8 cellular contexts compared by ENCODE assay signal in genomic region chr7:103148131-103148993, GRCh38. TPM values are rescaled to one million over a fixed set of nuclear protein-coding genes. Genes with fewer than 3 reads are reported as not detected.
DNase-seq lines count a peak whose midpoint lies in the region; ATAC-seq and TF ChIP-seq lines count a peak whose summit lies in the region.

No MANE protein-coding gene starts in this region.

- intact Hi-C loops in mammary epithelial cell (cut with micrococcal nuclease), result loop anchor here (2.0 kb wide), 1 partner anchor 36 kb away; no protein-coding TSS in a partner anchor
- intact Hi-C loops in mucosa of descending colon (cut with DNase I, micrococcal nuclease), result no loop called here

- H3F3A ChIP-seq in Loucy (ENCODE audit: low read depth), result 0 out of 2 replicates have a peak, but pooled peaks cover 3% of the 10 kb centered on the region

- H3K79me2 ChIP-seq in Loucy (ENCODE audit: insufficient read depth, low read length) (peaks cover 26% of the 10 kb centered on the region), mammary epithelial cell (ENCODE audit: insufficient read depth, low read length) (peaks cover 41% of the 10 kb centered on the region)

- TF ChIP-seq CTCF in Loucy (conservative IDR thresholded peaks at IDR 0.05; ENCODE audit: low read length), result no peak
- TF ChIP-seq CTCF in mammary epithelial cell (conservative IDR thresholded peaks at IDR 0.05 in 1 of 2, IDR thresholded peaks at IDR 0.05 in 1 of 2; ENCODE audit: extremely low read depth in 1 of 2, insufficient read depth in 1 of 2, low read depth in 1 of 2, low read length in 2 of 2), result no peak
- TF ChIP-seq CTCF in mucosa of descending colon (IDR thresholded peaks at IDR 0.05), result no peak

- no peaks in the 10 kb centered on the region for H3K9me2 ChIP-seq in Loucy (replicated peaks; ENCODE audit: low read depth, low read length)

- H3K36me3 ChIP-seq in Loucy (ENCODE audit: insufficient read depth, low read length) (no peaks in the 10 kb centered on the region), mammary epithelial cell (ENCODE audit: insufficient read depth, low read length) (no peaks in the 10 kb centered on the region), mucosa of descending colon (ENCODE audit: low read depth) (no peaks in the 10 kb centered on the region)

- H2AFZ ChIP-seq in Loucy (ENCODE audit: low read length) (peak overlapping the region; percentile 94), mammary epithelial cell (ENCODE audit: low read depth, low read length) (peak overlapping the region; percentile 95)

- dilution Hi-C loops in mammary epithelial cell (cut with HindIII; ENCODE audit: low sequenced_read_pairs), result no loop called here

- H3K9ac ChIP-seq in Loucy (ENCODE audit: low read depth, low read length, poor library complexity, severe bottlenecking), result peak overlapping the region; percentile 80
- H3K9ac ChIP-seq in mammary epithelial cell (ENCODE audit: insufficient read depth, low read length), result peak overlapping the region; percentile 82

- H3K4me3 ChIP-seq in Loucy (ENCODE audit: low read length, poor library complexity, severe bottlenecking), result peak overlapping the region; percentile 83
- H3K4me3 ChIP-seq in mammary epithelial cell (replicated peaks in 1 of 3; ENCODE audit: insufficient read depth in 1 of 3, low read depth in 2 of 3, low read length in 3 of 3), result peak overlapping the region; percentile 63 to 86 (median 76)
- peak overlapping the region; percentile 42 for H3K4me3 ChIP-seq in mucosa of descending colon

- no peak for ATAC-seq in mucosa of descending colon
- ATAC-seq in GM18870 (IDR thresholded peaks at IDR 0.05; ENCODE audit: unreplicated experiment), result no peak

- in situ Hi-C loops in mammary epithelial cell (cut with MboI; ENCODE audit: low sequenced_read_pairs in 2 of 2), result no loop called here

- 4% methylated on average over 7 of the region's 13 CpGs for WGBS in mammary epithelial cell (ENCODE audit: low coverage, missing lambda C conversion rate)

- peaks cover 8% of the 10 kb centered on the region for H3K27me3 ChIP-seq in Loucy (ENCODE audit: insufficient read depth, low read length, poor library complexity, severe bottlenecking)
- no peaks in the 10 kb centered on the region for H3K27me3 ChIP-seq in mammary epithelial cell (ENCODE audit: insufficient read depth, low read length)

- H3K27ac ChIP-seq in mammary epithelial cell (ENCODE audit: insufficient read depth, low read depth, low read length), result peak overlapping the region; percentile 77

- CTCF ChIA-PET in mammary epithelial cell (lab: Charles Lee; ENCODE audit: low non-redundant PET), result no interaction called here

- H3K4me1 ChIP-seq in Loucy (ENCODE audit: insufficient read depth, low read length, poor library complexity, severe bottlenecking) (peaks cover 35% of the 10 kb centered on the region), mammary epithelial cell (ENCODE audit: insufficient read depth, low read length) (peaks cover 12% of the 10 kb centered on the region), mucosa of descending colon (ENCODE audit: low read depth) (peaks cover 45% of the 10 kb centered on the region)

- DNase-seq in ELR (ENCODE audit: low read depth) (peak; percentile 29), mammary epithelial cell (peak; percentile 17), mucosa of descending colon (no peak), NCI-H128 (lab: John Stamatoyannopoulos, UW; ENCODE audit: unreplicated experiment) (no peak), NCI-H2107 treated with DMSO at 0.1 percent for 48 hours (lab: John Stamatoyannopoulos, UW; ENCODE audit: unreplicated experiment) (no peak), dedifferentiated amniotic fluid mesenchymal stem cell (ENCODE audit: extremely low spot score) (no peak)

- H3K9me3 ChIP-seq in Loucy (ENCODE audit: insufficient read depth, low read depth, low read length) (no peaks in the 10 kb centered on the region), mammary epithelial cell (replicated peaks; ENCODE audit: insufficient read depth, low read length) (no peaks in the 10 kb centered on the region), mucosa of descending colon (no peaks in the 10 kb centered on the region)

- H4K20me1 ChIP-seq in Loucy (ENCODE audit: insufficient read depth, low read length, poor library complexity, severe bottlenecking) (peaks cover 3% of the 10 kb centered on the region), mammary epithelial cell (ENCODE audit: insufficient read depth, low read length) (no peaks in the 10 kb centered on the region)

- BruUV-seq in mammary epithelial cell (replicated peaks; lab: Mats Ljungman, UMichigan), result TSS peak; percentile 52

- H3K4me2 ChIP-seq in Loucy (ENCODE audit: low read depth, low read length, poor library complexity, severe bottlenecking) (peak overlapping the region; percentile 83), mammary epithelial cell (ENCODE audit: insufficient read depth, low read depth, low read length) (peak overlapping the region; percentile 84)

RNA-seq across cellular contexts. Expression of gene NAPEPLD, which starts 0.5 kb away (rescaled TPM):
- total RNA-seq in mammary epithelial cell (10 to 100 TPM in 1 of 2 donors, 1 to 10 TPM in 1; 5.7 to 11.3 TPM), mucosa of descending colon (10 to 100 TPM; 43.9 to 71.0 (median 45.9) TPM)
- 2.4 TPM for polyA plus RNA-seq in mammary epithelial cell
- 9.6 TPM for polyA minus RNA-seq in mammary epithelial cell

Comparison
In these comparisons a context has a peak if more than half of its experiments do, and no peak if none do; other contexts are left out.
1. DNase-seq: peak in ELR (single experiment) and mammary epithelial cell (single experiment); none in mucosa of descending colon (0 of 3), NCI-H128 (single experiment), NCI-H2107 treated with DMSO at 0.1 percent for 48 hours (single experiment) and dedifferentiated amniotic fluid mesenchymal stem cell (single experiment).
2. Peak in every context shown above with its lines, with median percentiles within 50 percentile points of each other: H3K4me3 ChIP-seq.